ENCODE assay signal across 1 cellular context in genomic region chr1:234969011-234969441, GRCh38.
TF ChIP-seq lines count a peak whose summit lies in the region.

No MANE protein-coding gene starts in this region.

TF ChIP-seq in K562, 482 proteins besides CTCF, POLR2A, EP300 and RAD21 (continued from another document):
- TF ChIP-seq, protein P1, sequence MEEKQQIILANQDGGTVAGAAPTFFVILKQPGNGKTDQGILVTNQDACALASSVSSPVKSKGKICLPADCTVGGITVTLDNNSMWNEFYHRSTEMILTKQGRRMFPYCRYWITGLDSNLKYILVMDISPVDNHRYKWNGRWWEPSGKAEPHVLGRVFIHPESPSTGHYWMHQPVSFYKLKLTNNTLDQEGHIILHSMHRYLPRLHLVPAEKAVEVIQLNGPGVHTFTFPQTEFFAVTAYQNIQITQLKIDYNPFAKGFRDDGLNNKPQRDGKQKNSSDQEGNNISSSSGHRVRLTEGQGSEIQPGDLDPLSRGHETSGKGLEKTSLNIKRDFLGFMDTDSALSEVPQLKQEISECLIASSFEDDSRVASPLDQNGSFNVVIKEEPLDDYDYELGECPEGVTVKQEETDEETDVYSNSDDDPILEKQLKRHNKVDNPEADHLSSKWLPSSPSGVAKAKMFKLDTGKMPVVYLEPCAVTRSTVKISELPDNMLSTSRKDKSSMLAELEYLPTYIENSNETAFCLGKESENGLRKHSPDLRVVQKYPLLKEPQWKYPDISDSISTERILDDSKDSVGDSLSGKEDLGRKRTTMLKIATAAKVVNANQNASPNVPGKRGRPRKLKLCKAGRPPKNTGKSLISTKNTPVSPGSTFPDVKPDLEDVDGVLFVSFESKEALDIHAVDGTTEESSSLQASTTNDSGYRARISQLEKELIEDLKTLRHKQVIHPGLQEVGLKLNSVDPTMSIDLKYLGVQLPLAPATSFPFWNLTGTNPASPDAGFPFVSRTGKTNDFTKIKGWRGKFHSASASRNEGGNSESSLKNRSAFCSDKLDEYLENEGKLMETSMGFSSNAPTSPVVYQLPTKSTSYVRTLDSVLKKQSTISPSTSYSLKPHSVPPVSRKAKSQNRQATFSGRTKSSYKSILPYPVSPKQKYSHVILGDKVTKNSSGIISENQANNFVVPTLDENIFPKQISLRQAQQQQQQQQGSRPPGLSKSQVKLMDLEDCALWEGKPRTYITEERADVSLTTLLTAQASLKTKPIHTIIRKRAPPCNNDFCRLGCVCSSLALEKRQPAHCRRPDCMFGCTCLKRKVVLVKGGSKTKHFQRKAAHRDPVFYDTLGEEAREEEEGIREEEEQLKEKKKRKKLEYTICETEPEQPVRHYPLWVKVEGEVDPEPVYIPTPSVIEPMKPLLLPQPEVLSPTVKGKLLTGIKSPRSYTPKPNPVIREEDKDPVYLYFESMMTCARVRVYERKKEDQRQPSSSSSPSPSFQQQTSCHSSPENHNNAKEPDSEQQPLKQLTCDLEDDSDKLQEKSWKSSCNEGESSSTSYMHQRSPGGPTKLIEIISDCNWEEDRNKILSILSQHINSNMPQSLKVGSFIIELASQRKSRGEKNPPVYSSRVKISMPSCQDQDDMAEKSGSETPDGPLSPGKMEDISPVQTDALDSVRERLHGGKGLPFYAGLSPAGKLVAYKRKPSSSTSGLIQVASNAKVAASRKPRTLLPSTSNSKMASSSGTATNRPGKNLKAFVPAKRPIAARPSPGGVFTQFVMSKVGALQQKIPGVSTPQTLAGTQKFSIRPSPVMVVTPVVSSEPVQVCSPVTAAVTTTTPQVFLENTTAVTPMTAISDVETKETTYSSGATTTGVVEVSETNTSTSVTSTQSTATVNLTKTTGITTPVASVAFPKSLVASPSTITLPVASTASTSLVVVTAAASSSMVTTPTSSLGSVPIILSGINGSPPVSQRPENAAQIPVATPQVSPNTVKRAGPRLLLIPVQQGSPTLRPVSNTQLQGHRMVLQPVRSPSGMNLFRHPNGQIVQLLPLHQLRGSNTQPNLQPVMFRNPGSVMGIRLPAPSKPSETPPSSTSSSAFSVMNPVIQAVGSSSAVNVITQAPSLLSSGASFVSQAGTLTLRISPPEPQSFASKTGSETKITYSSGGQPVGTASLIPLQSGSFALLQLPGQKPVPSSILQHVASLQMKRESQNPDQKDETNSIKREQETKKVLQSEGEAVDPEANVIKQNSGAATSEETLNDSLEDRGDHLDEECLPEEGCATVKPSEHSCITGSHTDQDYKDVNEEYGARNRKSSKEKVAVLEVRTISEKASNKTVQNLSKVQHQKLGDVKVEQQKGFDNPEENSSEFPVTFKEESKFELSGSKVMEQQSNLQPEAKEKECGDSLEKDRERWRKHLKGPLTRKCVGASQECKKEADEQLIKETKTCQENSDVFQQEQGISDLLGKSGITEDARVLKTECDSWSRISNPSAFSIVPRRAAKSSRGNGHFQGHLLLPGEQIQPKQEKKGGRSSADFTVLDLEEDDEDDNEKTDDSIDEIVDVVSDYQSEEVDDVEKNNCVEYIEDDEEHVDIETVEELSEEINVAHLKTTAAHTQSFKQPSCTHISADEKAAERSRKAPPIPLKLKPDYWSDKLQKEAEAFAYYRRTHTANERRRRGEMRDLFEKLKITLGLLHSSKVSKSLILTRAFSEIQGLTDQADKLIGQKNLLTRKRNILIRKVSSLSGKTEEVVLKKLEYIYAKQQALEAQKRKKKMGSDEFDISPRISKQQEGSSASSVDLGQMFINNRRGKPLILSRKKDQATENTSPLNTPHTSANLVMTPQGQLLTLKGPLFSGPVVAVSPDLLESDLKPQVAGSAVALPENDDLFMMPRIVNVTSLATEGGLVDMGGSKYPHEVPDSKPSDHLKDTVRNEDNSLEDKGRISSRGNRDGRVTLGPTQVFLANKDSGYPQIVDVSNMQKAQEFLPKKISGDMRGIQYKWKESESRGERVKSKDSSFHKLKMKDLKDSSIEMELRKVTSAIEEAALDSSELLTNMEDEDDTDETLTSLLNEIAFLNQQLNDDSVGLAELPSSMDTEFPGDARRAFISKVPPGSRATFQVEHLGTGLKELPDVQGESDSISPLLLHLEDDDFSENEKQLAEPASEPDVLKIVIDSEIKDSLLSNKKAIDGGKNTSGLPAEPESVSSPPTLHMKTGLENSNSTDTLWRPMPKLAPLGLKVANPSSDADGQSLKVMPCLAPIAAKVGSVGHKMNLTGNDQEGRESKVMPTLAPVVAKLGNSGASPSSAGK (IDR thresholded peaks at IDR 0.05) = peak; percentile 67
- TF ChIP-seq ZNF766 (CRISPR knock-in tag; conservative IDR thresholded peaks at IDR 0.05) (peak; percentile 64; the same call in 1 of the 2 replicates), ZHX1 (conservative IDR thresholded peaks at IDR 0.05; ENCODE audit: low read length) (no peak), FOXK1 (CRISPR knock-in tag; IDR thresholded peaks at IDR 0.05; ENCODE audit: borderline replicate concordance) (peak; percentile 55; the same call in 1 of the 2 replicates), NONO (IDR thresholded peaks at IDR 0.05; ENCODE audit: low read depth in 2 of 2, low read length in 1 of 2) (no peak), SPI1 (IDR thresholded peaks at IDR 0.05; ENCODE audit: borderline replicate concordance, low read depth, low read length) (peak; percentile 77; the same call in 1 of the 2 replicates), GTF2E2 (tag; IDR thresholded peaks at IDR 0.05) (no peak), DMBX1 (CRISPR knock-in tag; IDR thresholded peaks at IDR 0.05; ENCODE audit: borderline replicate concordance) (0 out of 2 replicates have a peak, but pooled peaks have one; percentile 33), MYC (IDR thresholded peaks at IDR 0.05; ENCODE audit: low read depth, low read length) (peak; percentile 61), MYC (CRISPR knock-in tag; IDR thresholded peaks at IDR 0.05; ENCODE audit: borderline replicate concordance, low read depth) (no peak), MECOM (CRISPR knock-in tag; IDR thresholded peaks at IDR 0.05) (0 out of 2 replicates have a peak, but pooled peaks have one; percentile 59), ZFP91 (CRISPR knock-in tag; IDR thresholded peaks at IDR 0.05) (no peak), L3MBTL2 (IDR thresholded peaks at IDR 0.05) (peak; percentile 86), MNT (conservative IDR thresholded peaks at IDR 0.05) (peak in 1 of 2 experiments; percentile 43; a peak in 1 of 4 replicates)
- TF ChIP-seq, protein P2, sequence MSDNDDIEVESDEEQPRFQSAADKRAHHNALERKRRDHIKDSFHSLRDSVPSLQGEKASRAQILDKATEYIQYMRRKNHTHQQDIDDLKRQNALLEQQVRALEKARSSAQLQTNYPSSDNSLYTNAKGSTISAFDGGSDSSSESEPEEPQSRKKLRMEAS (CRISPR knock-in tag; IDR thresholded peaks at IDR 0.05) = peak; percentile 55; the same call in 1 of the 2 replicates
- TF ChIP-seq, protein P3, sequence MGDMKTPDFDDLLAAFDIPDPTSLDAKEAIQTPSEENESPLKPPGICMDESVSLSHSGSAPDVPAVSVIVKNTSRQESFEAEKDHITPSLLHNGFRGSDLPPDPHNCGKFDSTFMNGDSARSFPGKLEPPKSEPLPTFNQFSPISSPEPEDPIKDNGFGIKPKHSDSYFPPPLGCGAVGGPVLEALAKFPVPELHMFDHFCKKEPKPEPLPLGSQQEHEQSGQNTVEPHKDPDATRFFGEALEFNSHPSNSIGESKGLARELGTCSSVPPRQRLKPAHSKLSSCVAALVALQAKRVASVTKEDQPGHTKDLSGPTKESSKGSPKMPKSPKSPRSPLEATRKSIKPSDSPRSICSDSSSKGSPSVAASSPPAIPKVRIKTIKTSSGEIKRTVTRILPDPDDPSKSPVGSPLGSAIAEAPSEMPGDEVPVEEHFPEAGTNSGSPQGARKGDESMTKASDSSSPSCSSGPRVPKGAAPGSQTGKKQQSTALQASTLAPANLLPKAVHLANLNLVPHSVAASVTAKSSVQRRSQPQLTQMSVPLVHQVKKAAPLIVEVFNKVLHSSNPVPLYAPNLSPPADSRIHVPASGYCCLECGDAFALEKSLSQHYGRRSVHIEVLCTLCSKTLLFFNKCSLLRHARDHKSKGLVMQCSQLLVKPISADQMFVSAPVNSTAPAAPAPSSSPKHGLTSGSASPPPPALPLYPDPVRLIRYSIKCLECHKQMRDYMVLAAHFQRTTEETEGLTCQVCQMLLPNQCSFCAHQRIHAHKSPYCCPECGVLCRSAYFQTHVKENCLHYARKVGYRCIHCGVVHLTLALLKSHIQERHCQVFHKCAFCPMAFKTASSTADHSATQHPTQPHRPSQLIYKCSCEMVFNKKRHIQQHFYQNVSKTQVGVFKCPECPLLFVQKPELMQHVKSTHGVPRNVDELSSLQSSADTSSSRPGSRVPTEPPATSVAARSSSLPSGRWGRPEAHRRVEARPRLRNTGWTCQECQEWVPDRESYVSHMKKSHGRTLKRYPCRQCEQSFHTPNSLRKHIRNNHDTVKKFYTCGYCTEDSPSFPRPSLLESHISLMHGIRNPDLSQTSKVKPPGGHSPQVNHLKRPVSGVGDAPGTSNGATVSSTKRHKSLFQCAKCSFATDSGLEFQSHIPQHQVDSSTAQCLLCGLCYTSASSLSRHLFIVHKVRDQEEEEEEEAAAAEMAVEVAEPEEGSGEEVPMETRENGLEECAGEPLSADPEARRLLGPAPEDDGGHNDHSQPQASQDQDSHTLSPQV (IDR thresholded peaks at IDR 0.05) = peak; percentile 80
TF ChIP-seq in K562: peak in this region for 14.
